In the genomic region with DNA sequence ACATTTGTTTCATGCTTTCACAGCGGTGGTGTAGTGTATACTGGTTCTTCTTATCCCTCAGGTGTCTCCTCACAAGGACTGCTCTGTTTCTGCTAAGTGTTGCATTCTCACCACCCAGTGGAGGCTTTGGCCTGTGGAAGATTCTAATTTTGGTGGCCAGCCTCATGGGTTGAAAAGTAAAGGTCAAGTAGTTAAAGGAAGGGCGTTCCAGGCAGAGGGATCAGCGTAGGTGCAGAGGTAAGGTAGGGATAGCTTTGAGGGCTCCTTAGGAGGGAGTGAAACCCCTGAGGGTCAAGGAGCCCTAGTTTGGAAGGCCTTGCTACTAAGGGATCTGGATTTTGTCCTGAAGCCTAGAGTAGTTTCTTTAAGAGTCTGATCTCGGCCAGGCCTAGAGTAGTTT, we compare ENCODE assay signal across 9 cellular contexts.
A peak's percentile ranks its signal among the peaks of the same experiment; 100 is the strongest.
DNase-seq lines count a peak whose midpoint lies in the region; ATAC-seq and TF ChIP-seq lines count a peak whose summit lies in the region.
"Had no signal": no experiment of that assay in that cellular context is flagged by ENCODE, and none has a peak within 500 bp of the region (broad histone marks: within the 10 kb centered on the region; RNA-seq: fewer than 3 reads in every experiment).

No MANE protein-coding gene starts in this region.

- ATAC-seq in HG03039 (IDR thresholded peaks at IDR 0.05; ENCODE audit: unreplicated experiment) (no peak), GM19351 (IDR thresholded peaks at IDR 0.05; ENCODE audit: unreplicated experiment) (no peak)

- H3K4me1 ChIP-seq in ES-I3 (ENCODE audit: insufficient read depth, low read length) (peaks cover 6% of the 10 kb centered on the region; the same call in 1 of the 2 replicates), rectal smooth muscle tissue (ENCODE audit: control insufficient read depth, insufficient read depth, low read length) (peaks cover 25% of the 10 kb centered on the region)

- H3K27ac ChIP-seq in SK-N-MC, result peak overlapping the region; percentile 71
- H3K27ac ChIP-seq in rectal smooth muscle tissue (ENCODE audit: low read depth, low read length), result peak overlapping the region; percentile 63

- no peak for TF ChIP-seq CTCF in fibroblast of mammary gland (conservative IDR thresholded peaks at IDR 0.05; ENCODE audit: control insufficient read depth, insufficient read depth, low read depth, low read length)

- H3K9ac ChIP-seq in ES-I3 (ENCODE audit: low read depth, low read length) (peak overlapping the region; percentile 80), SK-N-MC (ENCODE audit: insufficient read length) (peak overlapping the region; percentile 78), rectal smooth muscle tissue (ENCODE audit: low read length) (no peak overlapping the region)

- H3K9me3 ChIP-seq in ES-I3 (ENCODE audit: control insufficient read depth, insufficient read depth, low read length) (no peaks in the 10 kb centered on the region), SK-N-MC (ENCODE audit: low read depth, low read length) (no peaks in the 10 kb centered on the region)

- peak overlapping the region; percentile 98 for H3K4me3 ChIP-seq in SK-N-MC
- H3K4me3 ChIP-seq in fibroblast of mammary gland (ENCODE audit: control insufficient read depth, low read depth, low read length), result peak overlapping the region; percentile 95
- peak overlapping the region; percentile 59 for H3K4me3 ChIP-seq in rectal smooth muscle tissue (ENCODE audit: low read length)

- DNase-seq in SK-N-MC (ENCODE audit: low read depth, low spot score) (no peak), fibroblast of mammary gland (ENCODE audit: low read depth) (no peak), iPS-NIHi11 (ENCODE audit: low spot score) (no peak), DMS153 treated with DMSO at 0.1 percent for 48 hours (lab: John Stamatoyannopoulos, UW; ENCODE audit: unreplicated experiment) (no peak)
- DNase-seq: NCI-H446 treated with DMSO at 0.1 percent for 48 hours had no signal

- no peaks in the 10 kb centered on the region for H3K27me3 ChIP-seq in rectal smooth muscle tissue (ENCODE audit: control insufficient read depth, insufficient read depth, low read length)

- H3K36me3 ChIP-seq in ES-I3 (ENCODE audit: insufficient read depth, low read length) (peaks cover 15% of the 10 kb centered on the region; the same call in 1 of the 2 replicates), SK-N-MC (ENCODE audit: insufficient read depth, low read length) (peaks cover 38% of the 10 kb centered on the region), rectal smooth muscle tissue (ENCODE audit: control insufficient read depth, insufficient read depth, low read length) (no peaks in the 10 kb centered on the region)
